10 cellular contexts compared by ENCODE assay signal in the genomic region with DNA sequence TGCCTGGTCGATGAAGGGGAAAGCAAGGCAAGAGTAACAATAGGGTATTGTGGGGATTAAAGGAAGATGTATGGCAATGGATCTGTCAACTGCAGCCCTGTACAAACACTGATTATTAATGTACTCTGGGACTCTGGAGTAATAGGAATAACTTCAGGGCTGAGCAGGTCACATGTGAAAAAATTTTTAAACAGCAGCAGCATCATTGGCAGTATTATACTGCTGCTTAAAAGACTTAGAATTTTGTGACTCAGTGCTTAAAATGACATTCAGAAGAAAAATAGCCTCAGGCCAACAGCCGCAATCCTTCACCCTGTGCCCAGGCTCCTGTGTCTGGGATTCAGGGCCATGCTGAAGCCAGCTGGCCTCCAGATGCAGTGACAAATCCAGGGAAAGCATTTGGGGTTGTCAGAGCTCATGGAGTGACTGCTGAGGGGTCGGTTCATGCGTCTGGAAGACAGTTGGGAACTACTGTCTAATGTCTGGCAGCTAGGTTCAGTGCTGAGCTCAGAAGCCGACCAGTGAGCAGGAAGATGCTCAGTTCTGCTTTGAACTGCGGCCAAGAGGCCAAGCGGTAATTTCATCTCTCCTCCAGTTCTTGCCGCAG. TPM values are rescaled to one million over a fixed set of nuclear protein-coding genes. Genes with fewer than 3 reads are reported as not detected.
A peak's percentile ranks its signal among the peaks of the same experiment; 100 is the strongest.
DNase-seq lines count a peak whose midpoint lies in the region; ATAC-seq and TF ChIP-seq lines count a peak whose summit lies in the region.
"Had no signal": no experiment of that assay in that cellular context is flagged by ENCODE, and none has a peak within 500 bp of the region (broad histone marks: within the 10 kb centered on the region; RNA-seq: fewer than 3 reads in every experiment).

No MANE protein-coding gene starts in this region.

- H3K4me3 ChIP-seq in parathyroid adenoma (ENCODE audit: low read depth, low read length): no peak overlapping the region

- H3K27ac Mint-ChIP-seq in glutamatergic neuron (ENCODE audit: unreplicated experiment): no peak overlapping the region

- peaks cover 11% of the 10 kb centered on the region for H3K4me1 ChIP-seq in parathyroid adenoma

- H3K4me1 Mint-ChIP-seq in glutamatergic neuron (ENCODE audit: low read depth, unreplicated experiment): peaks cover 22% of the 10 kb centered on the region

- peak overlapping the region; percentile 72 for H3K4me3 Mint-ChIP-seq in glutamatergic neuron (ENCODE audit: unreplicated experiment)
- H3K4me3 Mint-ChIP-seq: neural crest cell had no signal

- ATAC-seq in stimulated activated naive CD8-positive, alpha-beta T cell treated with anti-CD3 and anti-CD28 coated beads, Interleukin-15, Interleukin-2, amounts not matched to agents 100 U/mL and 50 U/mL, for 24 hours: no peak
- no peak for ATAC-seq in HG03097 (IDR thresholded peaks at IDR 0.05; ENCODE audit: low FRiP score, unreplicated experiment)

- TF ChIP-seq CTCF in glutamatergic neuron (IDR thresholded peaks at IDR 0.05; ENCODE audit: partially characterized antibody, unreplicated experiment) (no peak), parathyroid adenoma (IDR thresholded peaks at IDR 0.05) (no peak)

- H3K27ac ChIP-seq in parathyroid adenoma: peak overlapping the region; percentile 11

- no peaks in the 10 kb centered on the region for H3K36me3 ChIP-seq in parathyroid adenoma (ENCODE audit: control insufficient read depth, insufficient read depth, low read length)

- H2AFZ ChIP-seq in parathyroid adenoma: no peak overlapping the region

- DNase-seq in Daoy (ENCODE audit: low read depth) (peak; percentile 59), amniotic epithelial cell (ENCODE audit: low read depth) (peak; percentile 64), glutamatergic neuron (no peak), COLO668 (lab: John Stamatoyannopoulos, UW; ENCODE audit: unreplicated experiment) (no peak), DMS153 (lab: John Stamatoyannopoulos, UW) (no peak)
- DNase-seq in stimulated activated naive CD8-positive, alpha-beta T cell treated with anti-CD3 and anti-CD28 coated beads, Interleukin-15, Interleukin-2, amounts not matched to agents 100 U/mL and 50 U/mL, for 24 hours: no peak
- DNase-seq: activated gamma-delta T cell treated with Interleukin-2 at 50 U/mL for 16 hours had no signal

- H3K27me3 Mint-ChIP-seq in glutamatergic neuron (ENCODE audit: unreplicated experiment): no peaks in the 10 kb centered on the region

- H3K27me3 ChIP-seq in parathyroid adenoma (ENCODE audit: control insufficient read depth, insufficient read depth, low read length): no peaks in the 10 kb centered on the region

- H3K9me3 Mint-ChIP-seq in glutamatergic neuron (ENCODE audit: unreplicated experiment): no peaks in the 10 kb centered on the region
- H3K9me3 Mint-ChIP-seq: neural crest cell had no signal

- no peaks in the 10 kb centered on the region for H3K36me3 Mint-ChIP-seq in glutamatergic neuron (ENCODE audit: unreplicated experiment)

- H3K79me2 ChIP-seq in parathyroid adenoma: peaks cover 50% of the 10 kb centered on the region

- no peak overlapping the region for H3K9ac ChIP-seq in parathyroid adenoma

- H3K9me3 ChIP-seq in parathyroid adenoma (ENCODE audit: control insufficient read depth, low read length): no peaks in the 10 kb centered on the region

- no peak overlapping the region for H3K4me2 ChIP-seq in parathyroid adenoma (ENCODE audit: low read length)

RNA-seq across cellular contexts. Expression of a gene that starts 22.2 kb away (rescaled TPM):
- 14.3 and 25.1 TPM in 2 replicates for total RNA-seq in Daoy (2014; rRNA removed; shearing (Covaris generic))
- total RNA-seq in glutamatergic neuron (ENCODE audit: unreplicated experiment): 11.7 TPM

Comparison
In these comparisons a context has a peak if more than half of its experiments do, and no peak if none do; other contexts are left out.
1. DNase-seq: peak in Daoy (single experiment) and amniotic epithelial cell (single experiment); none in glutamatergic neuron (single experiment), stimulated activated naive CD8-positive, alpha-beta T cell treated with anti-CD3 and anti-CD28 coated beads, Interleukin-15, Interleukin-2, amounts not matched to agents 100 U/mL and 50 U/mL, for 24 hours (single experiment), COLO668 (single experiment) and DMS153 (single experiment).